ENCODE assay signal across 30 cellular contexts in the genomic region with DNA sequence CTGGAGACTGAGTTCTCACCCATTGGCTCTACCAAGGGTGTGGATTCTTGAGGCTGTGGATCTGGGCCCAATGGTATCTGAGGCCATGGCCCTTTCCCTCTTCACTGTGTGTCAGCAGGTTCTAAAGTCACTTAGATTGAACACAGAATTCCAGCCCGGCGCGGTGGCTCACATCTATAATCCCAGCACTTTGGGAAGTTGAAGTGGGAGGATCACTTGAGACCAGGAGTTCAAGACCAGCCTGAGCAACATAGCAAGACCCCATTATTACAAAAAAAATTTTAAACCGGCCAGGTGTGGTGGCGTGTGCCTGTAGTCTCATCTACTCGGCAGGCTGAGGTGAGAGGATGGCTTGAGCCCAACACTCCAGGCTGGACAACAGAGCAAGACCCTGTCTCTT. TPM values are rescaled to one million over a fixed set of nuclear protein-coding genes. Genes with fewer than 3 reads are reported as not detected.
"Had no signal": no experiment of that assay in that cellular context is flagged by ENCODE, and none has a peak within 500 bp of the region (broad histone marks: within the 10 kb centered on the region; RNA-seq: fewer than 3 reads in every experiment).

No MANE protein-coding gene starts in this region.

- H3K27me3 ChIP-seq: colonic mucosa, gastrocnemius medialis had no signal

- H3K4me3 Mint-ChIP-seq: mesothelial cell of epicardium; naive thymus-derived CD4-positive, alpha-beta T cell had no signal

- H3K9me3 ChIP-seq: colonic mucosa, esophagus squamous epithelium, gastrocnemius medialis, heart right ventricle, lower lobe of right lung had no signal

- H3K4me1 Mint-ChIP-seq: mesothelial cell of epicardium had no signal

- H3K27me3 Mint-ChIP-seq: naive thymus-derived CD4-positive, alpha-beta T cell had no signal

- H3K27ac Mint-ChIP-seq: mesothelial cell of epicardium; naive thymus-derived CD4-positive, alpha-beta T cell had no signal

- H3K4me3 ChIP-seq: colonic mucosa, dorsolateral prefrontal cortex, esophagus squamous epithelium, gastrocnemius medialis, heart right ventricle, lower lobe of right lung had no signal

- DNase-seq: cerebellar nuclear complex; colonic mucosa; dorsolateral prefrontal cortex; effector CD4-positive, alpha-beta T cell; effector memory CD4-positive, alpha-beta T cell; erythroblast; esophagus squamous epithelium; foreskin fibroblast; foreskin melanocyte; gastrocnemius medialis; glutamatergic neuron; head of caudate nucleus; heart right ventricle; hippocampal formation; kidney; kidney glomerular epithelial cell; left colon; left ventricle myocardium superior; lower lobe of right lung; mesenchymal stem cell; naive thymus-derived CD4-positive, alpha-beta T cell had no signal

- H3K36me3 Mint-ChIP-seq: mesothelial cell of epicardium; naive thymus-derived CD4-positive, alpha-beta T cell had no signal

- ATAC-seq: esophagus mucosa; gastrocnemius medialis; left colon; left lobe of liver; left ventricle myocardium superior; lower lobe of right lung; naive thymus-derived CD4-positive, alpha-beta T cell had no signal

- H3K4me1 ChIP-seq: colonic mucosa, esophagus squamous epithelium, lower lobe of right lung had no signal

- FAIRE-seq: islet of Langerhans, kidney had no signal

- H3K36me3 ChIP-seq: colonic mucosa, esophagus squamous epithelium, gastrocnemius medialis, heart right ventricle, lower lobe of right lung had no signal

- H3K27ac ChIP-seq: colonic mucosa, dorsolateral prefrontal cortex, epithelial cell of prostate, esophagus squamous epithelium, gastrocnemius medialis, lower lobe of right lung had no signal

RNA-seq across cellular contexts. Expression of gene XPNPEP2, which starts 18.0 kb away (rescaled TPM):
- total RNA-seq: chondrocyte, dermis blood vessel endothelial cell, glomerular endothelial cell, lung microvascular endothelial cell had no signal
- polyA plus RNA-seq: naive thymus-derived CD4-positive, alpha-beta T cell had no signal

RNA-seq across cellular contexts. Expression of gene SASH3, which starts 59.0 kb away (rescaled TPM):
- total RNA-seq: chondrocyte, dermis blood vessel endothelial cell, glomerular endothelial cell, lung microvascular endothelial cell, mesothelial cell of epicardium had no signal
